1 cellular context compared by ENCODE assay signal in the genomic region with DNA sequence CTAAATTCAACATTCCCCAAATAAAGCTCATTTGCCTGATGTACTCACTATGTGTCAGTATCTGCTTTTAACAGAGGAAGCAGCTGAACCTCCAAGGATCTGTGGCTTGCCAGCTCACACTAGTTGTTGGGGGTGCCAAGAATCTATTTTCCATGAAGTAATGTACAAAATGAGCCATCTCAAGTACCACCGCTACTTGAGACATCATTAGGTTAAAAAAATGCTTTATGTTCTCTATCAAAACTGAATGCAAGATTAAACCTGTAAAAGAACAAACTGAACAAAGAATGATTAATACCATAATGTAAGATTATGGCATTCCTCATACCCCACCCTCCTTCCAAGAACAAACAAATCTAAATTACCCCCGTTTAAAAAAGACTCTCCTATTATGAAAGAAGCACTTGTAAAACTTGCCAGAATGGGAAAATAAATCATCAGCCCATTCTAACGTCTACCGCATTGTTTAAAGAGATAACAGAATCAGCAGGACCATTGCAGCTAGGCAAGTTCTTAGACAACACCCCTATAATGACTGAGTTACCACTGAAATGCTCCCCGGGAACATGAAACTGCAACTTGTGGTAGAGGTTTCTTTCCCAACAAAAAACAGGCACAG.
TF ChIP-seq lines count a peak whose summit lies in the region.

No MANE protein-coding gene starts in this region.

TF ChIP-seq in HEK293, 187 proteins besides CTCF, POLR2A, EP300 and RAD21 (continued from another document):
- TF ChIP-seq ZIC2 (tag by site-specific recombination; IDR thresholded peaks at IDR 0.05) (no peak), KLF7 (tag by site-specific recombination; IDR thresholded peaks at IDR 0.05; ENCODE audit: borderline replicate concordance) (no peak), ZBTB7A (tag by site-specific recombination; IDR thresholded peaks at IDR 0.05; ENCODE audit: low read depth) (no peak), ZNF221 (tag by site-specific recombination; IDR thresholded peaks at IDR 0.05; ENCODE audit: borderline replicate concordance) (no peak), ZNF621 (tag by site-specific recombination; IDR thresholded peaks at IDR 0.05) (no peak), ZNF701 (tag by site-specific recombination; IDR thresholded peaks at IDR 0.05) (no peak), SP2 (tag by site-specific recombination; IDR thresholded peaks at IDR 0.05) (no peak), ZNF792 (tag by site-specific recombination; IDR thresholded peaks at IDR 0.05) (no peak), ZFP37 (tag by site-specific recombination; IDR thresholded peaks at IDR 0.05) (no peak), ZNF138 (tag by site-specific recombination; IDR thresholded peaks at IDR 0.05; ENCODE audit: borderline replicate concordance) (no peak), ZNF174 (tag by site-specific recombination; IDR thresholded peaks at IDR 0.05) (no peak), ZNF768 (tag by site-specific recombination; IDR thresholded peaks at IDR 0.05) (no peak), MEIS1 (CRISPR knock-in tag; IDR thresholded peaks at IDR 0.05; ENCODE audit: borderline replicate concordance) (no peak), REPIN1 (tag by site-specific recombination; IDR thresholded peaks at IDR 0.05; ENCODE audit: low read depth) (no peak), ZNF24 (tag by site-specific recombination; IDR thresholded peaks at IDR 0.05) (0 out of 2 replicates have a peak, but pooled peaks have one; percentile 52), ZNF677 (tag by site-specific recombination; IDR thresholded peaks at IDR 0.05) (no peak), YY1 (tag by site-specific recombination; IDR thresholded peaks at IDR 0.05) (no peak), ZNF214 (tag by site-specific recombination; IDR thresholded peaks at IDR 0.05; ENCODE audit: borderline replicate concordance) (no peak), ZNF747 (tag by site-specific recombination; IDR thresholded peaks at IDR 0.05) (no peak), SETDB1 (IDR thresholded peaks at IDR 0.05; ENCODE audit: insufficient read length, low read length) (no peak), ZNF596 (tag by site-specific recombination; IDR thresholded peaks at IDR 0.05) (no peak), ZNF350 (tag by site-specific recombination; IDR thresholded peaks at IDR 0.05) (no peak), ZNF302 (tag by site-specific recombination; IDR thresholded peaks at IDR 0.05; ENCODE audit: low read depth) (no peak), MZF1 (tag by site-specific recombination; IDR thresholded peaks at IDR 0.05; ENCODE audit: borderline replicate concordance) (no peak), ZNF785 (tag by site-specific recombination; IDR thresholded peaks at IDR 0.05) (no peak), ZNF416 (tag by site-specific recombination; IDR thresholded peaks at IDR 0.05) (no peak), ZNF140 (tag by site-specific recombination; IDR thresholded peaks at IDR 0.05) (no peak), ZNF548 (tag by site-specific recombination; IDR thresholded peaks at IDR 0.05) (no peak), ZNF132 (tag by site-specific recombination; IDR thresholded peaks at IDR 0.05; ENCODE audit: borderline replicate concordance) (no peak), HOXA7 (CRISPR knock-in tag; IDR thresholded peaks at IDR 0.05; ENCODE audit: borderline replicate concordance) (no peak), GLI4 (tag by site-specific recombination; IDR thresholded peaks at IDR 0.05) (no peak), ZNF610 (tag by site-specific recombination; IDR thresholded peaks at IDR 0.05; ENCODE audit: borderline replicate concordance) (no peak), ZNF426 (tag by site-specific recombination; IDR thresholded peaks at IDR 0.05) (no peak), KLF16 (tag by site-specific recombination; IDR thresholded peaks at IDR 0.05) (0 out of 2 replicates have a peak, but pooled peaks have one; percentile 29), ZNF274 (IDR thresholded peaks at IDR 0.05; ENCODE audit: low read length) (no peak), ZNF274 (tag by site-specific recombination; IDR thresholded peaks at IDR 0.05; ENCODE audit: borderline replicate concordance) (no peak), BCL11B (tag by site-specific recombination; IDR thresholded peaks at IDR 0.05; ENCODE audit: low read depth) (peak; percentile 92; the same call in 1 of the 2 replicates), ZNF514 (tag by site-specific recombination; IDR thresholded peaks at IDR 0.05) (no peak), SP7 (tag by site-specific recombination; IDR thresholded peaks at IDR 0.05) (peak; percentile 93), GLI2 (tag by site-specific recombination; IDR thresholded peaks at IDR 0.05; ENCODE audit: borderline replicate concordance, low read depth) (peak; percentile 68; the same call in 1 of the 2 replicates), ZNF10 (tag by site-specific recombination; IDR thresholded peaks at IDR 0.05) (no peak), ZNF776 (tag by site-specific recombination; IDR thresholded peaks at IDR 0.05; ENCODE audit: borderline replicate concordance) (no peak)
- TF ChIP-seq, protein P1, sequence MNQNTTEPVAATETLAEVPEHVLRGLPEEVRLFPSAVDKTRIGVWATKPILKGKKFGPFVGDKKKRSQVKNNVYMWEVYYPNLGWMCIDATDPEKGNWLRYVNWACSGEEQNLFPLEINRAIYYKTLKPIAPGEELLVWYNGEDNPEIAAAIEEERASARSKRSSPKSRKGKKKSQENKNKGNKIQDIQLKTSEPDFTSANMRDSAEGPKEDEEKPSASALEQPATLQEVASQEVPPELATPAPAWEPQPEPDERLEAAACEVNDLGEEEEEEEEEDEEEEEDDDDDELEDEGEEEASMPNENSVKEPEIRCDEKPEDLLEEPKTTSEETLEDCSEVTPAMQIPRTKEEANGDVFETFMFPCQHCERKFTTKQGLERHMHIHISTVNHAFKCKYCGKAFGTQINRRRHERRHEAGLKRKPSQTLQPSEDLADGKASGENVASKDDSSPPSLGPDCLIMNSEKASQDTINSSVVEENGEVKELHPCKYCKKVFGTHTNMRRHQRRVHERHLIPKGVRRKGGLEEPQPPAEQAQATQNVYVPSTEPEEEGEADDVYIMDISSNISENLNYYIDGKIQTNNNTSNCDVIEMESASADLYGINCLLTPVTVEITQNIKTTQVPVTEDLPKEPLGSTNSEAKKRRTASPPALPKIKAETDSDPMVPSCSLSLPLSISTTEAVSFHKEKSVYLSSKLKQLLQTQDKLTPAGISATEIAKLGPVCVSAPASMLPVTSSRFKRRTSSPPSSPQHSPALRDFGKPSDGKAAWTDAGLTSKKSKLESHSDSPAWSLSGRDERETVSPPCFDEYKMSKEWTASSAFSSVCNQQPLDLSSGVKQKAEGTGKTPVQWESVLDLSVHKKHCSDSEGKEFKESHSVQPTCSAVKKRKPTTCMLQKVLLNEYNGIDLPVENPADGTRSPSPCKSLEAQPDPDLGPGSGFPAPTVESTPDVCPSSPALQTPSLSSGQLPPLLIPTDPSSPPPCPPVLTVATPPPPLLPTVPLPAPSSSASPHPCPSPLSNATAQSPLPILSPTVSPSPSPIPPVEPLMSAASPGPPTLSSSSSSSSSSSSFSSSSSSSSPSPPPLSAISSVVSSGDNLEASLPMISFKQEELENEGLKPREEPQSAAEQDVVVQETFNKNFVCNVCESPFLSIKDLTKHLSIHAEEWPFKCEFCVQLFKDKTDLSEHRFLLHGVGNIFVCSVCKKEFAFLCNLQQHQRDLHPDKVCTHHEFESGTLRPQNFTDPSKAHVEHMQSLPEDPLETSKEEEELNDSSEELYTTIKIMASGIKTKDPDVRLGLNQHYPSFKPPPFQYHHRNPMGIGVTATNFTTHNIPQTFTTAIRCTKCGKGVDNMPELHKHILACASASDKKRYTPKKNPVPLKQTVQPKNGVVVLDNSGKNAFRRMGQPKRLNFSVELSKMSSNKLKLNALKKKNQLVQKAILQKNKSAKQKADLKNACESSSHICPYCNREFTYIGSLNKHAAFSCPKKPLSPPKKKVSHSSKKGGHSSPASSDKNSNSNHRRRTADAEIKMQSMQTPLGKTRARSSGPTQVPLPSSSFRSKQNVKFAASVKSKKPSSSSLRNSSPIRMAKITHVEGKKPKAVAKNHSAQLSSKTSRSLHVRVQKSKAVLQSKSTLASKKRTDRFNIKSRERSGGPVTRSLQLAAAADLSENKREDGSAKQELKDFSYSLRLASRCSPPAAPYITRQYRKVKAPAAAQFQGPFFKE (tag by site-specific recombination; IDR thresholded peaks at IDR 0.05; ENCODE audit: borderline replicate concordance): no peak
- TF ChIP-seq, protein P2, sequence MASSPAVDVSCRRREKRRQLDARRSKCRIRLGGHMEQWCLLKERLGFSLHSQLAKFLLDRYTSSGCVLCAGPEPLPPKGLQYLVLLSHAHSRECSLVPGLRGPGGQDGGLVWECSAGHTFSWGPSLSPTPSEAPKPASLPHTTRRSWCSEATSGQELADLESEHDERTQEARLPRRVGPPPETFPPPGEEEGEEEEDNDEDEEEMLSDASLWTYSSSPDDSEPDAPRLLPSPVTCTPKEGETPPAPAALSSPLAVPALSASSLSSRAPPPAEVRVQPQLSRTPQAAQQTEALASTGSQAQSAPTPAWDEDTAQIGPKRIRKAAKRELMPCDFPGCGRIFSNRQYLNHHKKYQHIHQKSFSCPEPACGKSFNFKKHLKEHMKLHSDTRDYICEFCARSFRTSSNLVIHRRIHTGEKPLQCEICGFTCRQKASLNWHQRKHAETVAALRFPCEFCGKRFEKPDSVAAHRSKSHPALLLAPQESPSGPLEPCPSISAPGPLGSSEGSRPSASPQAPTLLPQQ (tag by site-specific recombination; IDR thresholded peaks at IDR 0.05): 0 out of 2 replicates have a peak, but pooled peaks have one; percentile 22
- TF ChIP-seq, protein P3, sequence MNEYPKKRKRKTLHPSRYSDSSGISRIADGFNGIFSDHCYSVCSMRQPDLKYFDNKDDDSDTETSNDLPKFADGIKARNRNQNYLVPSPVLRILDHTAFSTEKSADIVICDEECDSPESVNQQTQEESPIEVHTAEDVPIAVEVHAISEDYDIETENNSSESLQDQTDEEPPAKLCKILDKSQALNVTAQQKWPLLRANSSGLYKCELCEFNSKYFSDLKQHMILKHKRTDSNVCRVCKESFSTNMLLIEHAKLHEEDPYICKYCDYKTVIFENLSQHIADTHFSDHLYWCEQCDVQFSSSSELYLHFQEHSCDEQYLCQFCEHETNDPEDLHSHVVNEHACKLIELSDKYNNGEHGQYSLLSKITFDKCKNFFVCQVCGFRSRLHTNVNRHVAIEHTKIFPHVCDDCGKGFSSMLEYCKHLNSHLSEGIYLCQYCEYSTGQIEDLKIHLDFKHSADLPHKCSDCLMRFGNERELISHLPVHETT (tag by site-specific recombination; IDR thresholded peaks at IDR 0.05): no peak
- TF ChIP-seq, protein P4, sequence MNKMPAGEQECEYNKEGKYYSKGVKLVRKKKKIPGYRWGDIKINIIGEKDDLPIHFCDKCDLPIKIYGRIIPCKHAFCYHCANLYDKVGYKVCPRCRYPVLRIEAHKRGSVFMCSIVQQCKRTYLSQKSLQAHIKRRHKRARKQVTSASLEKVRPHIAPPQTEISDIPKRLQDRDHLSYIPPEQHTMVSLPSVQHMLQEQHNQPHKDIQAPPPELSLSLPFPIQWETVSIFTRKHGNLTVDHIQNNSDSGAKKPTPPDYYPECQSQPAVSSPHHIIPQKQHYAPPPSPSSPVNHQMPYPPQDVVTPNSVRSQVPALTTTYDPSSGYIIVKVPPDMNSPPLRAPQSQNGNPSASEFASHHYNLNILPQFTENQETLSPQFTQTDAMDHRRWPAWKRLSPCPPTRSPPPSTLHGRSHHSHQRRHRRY (tag by site-specific recombination; IDR thresholded peaks at IDR 0.05): no peak
- TF ChIP-seq, protein P5, sequence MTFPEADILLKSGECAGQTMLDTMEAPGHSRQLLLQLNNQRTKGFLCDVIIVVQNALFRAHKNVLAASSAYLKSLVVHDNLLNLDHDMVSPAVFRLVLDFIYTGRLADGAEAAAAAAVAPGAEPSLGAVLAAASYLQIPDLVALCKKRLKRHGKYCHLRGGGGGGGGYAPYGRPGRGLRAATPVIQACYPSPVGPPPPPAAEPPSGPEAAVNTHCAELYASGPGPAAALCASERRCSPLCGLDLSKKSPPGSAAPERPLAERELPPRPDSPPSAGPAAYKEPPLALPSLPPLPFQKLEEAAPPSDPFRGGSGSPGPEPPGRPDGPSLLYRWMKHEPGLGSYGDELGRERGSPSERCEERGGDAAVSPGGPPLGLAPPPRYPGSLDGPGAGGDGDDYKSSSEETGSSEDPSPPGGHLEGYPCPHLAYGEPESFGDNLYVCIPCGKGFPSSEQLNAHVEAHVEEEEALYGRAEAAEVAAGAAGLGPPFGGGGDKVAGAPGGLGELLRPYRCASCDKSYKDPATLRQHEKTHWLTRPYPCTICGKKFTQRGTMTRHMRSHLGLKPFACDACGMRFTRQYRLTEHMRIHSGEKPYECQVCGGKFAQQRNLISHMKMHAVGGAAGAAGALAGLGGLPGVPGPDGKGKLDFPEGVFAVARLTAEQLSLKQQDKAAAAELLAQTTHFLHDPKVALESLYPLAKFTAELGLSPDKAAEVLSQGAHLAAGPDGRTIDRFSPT (tag by site-specific recombination; IDR thresholded peaks at IDR 0.05): no peak
- TF ChIP-seq, protein P6, sequence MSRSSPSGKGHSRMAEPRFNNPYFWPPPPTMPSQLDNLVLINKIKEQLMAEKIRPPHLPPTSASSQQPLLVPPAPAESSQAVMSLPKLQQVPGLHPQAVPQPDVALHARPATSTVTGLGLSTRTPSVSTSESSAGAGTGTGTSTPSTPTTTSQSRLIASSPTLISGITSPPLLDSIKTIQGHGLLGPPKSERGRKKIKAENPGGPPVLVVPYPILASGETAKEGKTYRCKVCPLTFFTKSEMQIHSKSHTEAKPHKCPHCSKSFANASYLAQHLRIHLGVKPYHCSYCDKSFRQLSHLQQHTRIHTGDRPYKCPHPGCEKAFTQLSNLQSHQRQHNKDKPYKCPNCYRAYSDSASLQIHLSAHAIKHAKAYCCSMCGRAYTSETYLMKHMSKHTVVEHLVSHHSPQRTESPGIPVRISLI (tag by site-specific recombination; IDR thresholded peaks at IDR 0.05): no peak
